ENCODE assay signal across 1 cellular context in the genomic region with DNA sequence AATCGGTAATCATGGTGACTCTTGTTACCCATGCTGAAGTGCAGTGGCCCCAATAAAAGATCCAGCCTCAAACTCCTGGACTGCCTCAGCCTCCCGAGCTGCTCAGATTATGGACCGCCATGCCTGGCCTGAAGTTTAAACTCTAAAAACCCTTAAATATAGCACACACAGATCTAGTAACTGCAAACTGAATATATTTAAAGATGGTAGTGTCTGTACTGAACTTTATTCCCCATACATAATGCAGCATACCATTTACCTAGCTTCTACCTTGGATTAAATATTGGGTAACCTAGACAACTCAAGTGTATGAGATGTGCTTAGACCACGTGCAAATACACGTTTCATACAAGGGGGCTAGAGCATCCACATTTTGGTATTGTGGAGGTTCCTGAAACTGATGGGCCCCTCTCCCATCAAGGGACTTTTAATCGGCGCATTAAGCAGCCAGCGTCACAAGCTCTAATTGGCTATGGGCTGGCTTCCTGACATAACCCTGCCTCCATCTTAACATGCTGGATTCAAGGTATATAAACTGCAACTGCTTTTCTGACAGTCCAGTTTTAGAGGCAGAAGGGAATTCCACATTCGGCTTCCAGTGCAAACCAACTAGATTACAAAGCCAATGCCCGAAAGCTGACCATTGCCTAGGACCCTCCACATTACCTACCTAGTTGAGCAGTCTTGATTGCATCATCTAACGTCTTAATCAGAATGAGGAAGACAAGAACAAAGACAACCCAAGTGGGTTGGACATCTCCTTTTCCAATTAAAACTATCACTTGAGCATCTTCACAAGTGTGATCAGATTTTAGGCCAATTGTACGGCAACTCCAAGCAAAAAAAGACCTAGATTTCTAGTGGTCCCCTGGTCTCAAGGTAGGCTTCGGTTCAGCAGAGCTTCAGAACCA.
TF ChIP-seq lines count a peak whose summit lies in the region.

No MANE protein-coding gene starts in this region.

TF ChIP-seq in K562, 482 proteins besides CTCF, POLR2A, EP300 and RAD21 (continued from another document and continues in another):
- TF ChIP-seq CUX1 (CRISPR knock-in tag; IDR thresholded peaks at IDR 0.05) = no peak
- TF ChIP-seq ZNF175 (CRISPR knock-in tag; IDR thresholded peaks at IDR 0.05; ENCODE audit: low read depth) = no peak
- TF ChIP-seq CBFA2T3 (IDR thresholded peaks at IDR 0.05) = no peak
- TF ChIP-seq CAMTA2 (CRISPR knock-in tag; conservative IDR thresholded peaks at IDR 0.05) = peak; percentile 58; the same call in 1 of the 2 replicates
- TF ChIP-seq HNRNPK (IDR thresholded peaks at IDR 0.05; ENCODE audit: low read depth, low read length, poor library complexity, severe bottlenecking) = no peak
- peak; percentile 57; the same call in 1 of the 2 replicates for TF ChIP-seq ESRRB (CRISPR knock-in tag; IDR thresholded peaks at IDR 0.05; ENCODE audit: borderline replicate concordance)
- no peak; the same call in 1 of the 2 replicates for TF ChIP-seq KLF10 (CRISPR knock-in tag; IDR thresholded peaks at IDR 0.05)
- peak; percentile 66 for TF ChIP-seq ATF7 (IDR thresholded peaks at IDR 0.05)
- peak in 1 of 2 experiments; percentile 74; a peak in 2 of 4 replicates for TF ChIP-seq BCLAF1 (IDR thresholded peaks at IDR 0.05; ENCODE audit: borderline replicate concordance in 1 of 2, control insufficient read depth in 1 of 2, low read depth in 2 of 2, low read length in 1 of 2)
- peak; percentile 58 for TF ChIP-seq PML (IDR thresholded peaks at IDR 0.05; ENCODE audit: low read length)
- no peak; the same call in 1 of the 2 replicates for TF ChIP-seq ELK3 (CRISPR knock-in tag; IDR thresholded peaks at IDR 0.05)
- no peak for TF ChIP-seq GTF2B (IDR thresholded peaks at IDR 0.05; ENCODE audit: extremely low read depth, insufficient read length)
- no peak for TF ChIP-seq PTRF (tag; IDR thresholded peaks at IDR 0.05)
- no peak for TF ChIP-seq CSDE1 (IDR thresholded peaks at IDR 0.05)
- TF ChIP-seq TCF3 (CRISPR knock-in tag; IDR thresholded peaks at IDR 0.05) = no peak
- no peak for TF ChIP-seq GABPA (tag; conservative IDR thresholded peaks at IDR 0.05; ENCODE audit: low read depth)
- TF ChIP-seq OTX1 (CRISPR knock-in tag; IDR thresholded peaks at IDR 0.05) = peak; percentile 38; the same call in 1 of the 2 replicates
- TF ChIP-seq ZNF133 (CRISPR knock-in tag; IDR thresholded peaks at IDR 0.05) = no peak
- TF ChIP-seq, protein P1, sequence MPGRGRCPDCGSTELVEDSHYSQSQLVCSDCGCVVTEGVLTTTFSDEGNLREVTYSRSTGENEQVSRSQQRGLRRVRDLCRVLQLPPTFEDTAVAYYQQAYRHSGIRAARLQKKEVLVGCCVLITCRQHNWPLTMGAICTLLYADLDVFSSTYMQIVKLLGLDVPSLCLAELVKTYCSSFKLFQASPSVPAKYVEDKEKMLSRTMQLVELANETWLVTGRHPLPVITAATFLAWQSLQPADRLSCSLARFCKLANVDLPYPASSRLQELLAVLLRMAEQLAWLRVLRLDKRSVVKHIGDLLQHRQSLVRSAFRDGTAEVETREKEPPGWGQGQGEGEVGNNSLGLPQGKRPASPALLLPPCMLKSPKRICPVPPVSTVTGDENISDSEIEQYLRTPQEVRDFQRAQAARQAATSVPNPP (IDR thresholded peaks at IDR 0.05; ENCODE audit: borderline replicate concordance, insufficient read depth, insufficient read length) = no peak
- no peak for TF ChIP-seq SLC30A9 (CRISPR knock-in tag; IDR thresholded peaks at IDR 0.05)
- peak; percentile 29 to 45; a peak in 3 of 4 replicates for TF ChIP-seq SIN3A (IDR thresholded peaks at IDR 0.05; ENCODE audit: borderline replicate concordance in 2 of 2, control insufficient read depth in 1 of 2, low read depth in 2 of 2, low read length in 2 of 2)
- TF ChIP-seq CHD1 (IDR thresholded peaks at IDR 0.05; ENCODE audit: low read length) = no peak
- no peak for TF ChIP-seq KAT7 (CRISPR knock-in tag; IDR thresholded peaks at IDR 0.05; ENCODE audit: borderline replicate concordance)
- no peak for TF ChIP-seq TAL1 (IDR thresholded peaks at IDR 0.05)
- no peak for TF ChIP-seq MCM2 (IDR thresholded peaks at IDR 0.05; ENCODE audit: low read depth)
- 0 out of 2 replicates have a peak, but pooled peaks have one; percentile 27 for TF ChIP-seq L3MBTL2 (IDR thresholded peaks at IDR 0.05)
- peak; percentile 65 for TF ChIP-seq RBM22 (IDR thresholded peaks at IDR 0.05; ENCODE audit: low read depth, low read length, poor library complexity, severe bottlenecking)
- TF ChIP-seq ZNF12 (CRISPR knock-in tag; IDR thresholded peaks at IDR 0.05) = no peak
- no peak for TF ChIP-seq STAT5B (CRISPR knock-in tag; IDR thresholded peaks at IDR 0.05)
- TF ChIP-seq HLTF (IDR thresholded peaks at IDR 0.05) = no peak
- TF ChIP-seq FOSL1 (tag; conservative IDR thresholded peaks at IDR 0.05) = no peak
- no peak for TF ChIP-seq SMARCC2 (IDR thresholded peaks at IDR 0.05; ENCODE audit: low read depth)
- no peak for TF ChIP-seq ARID3B (CRISPR knock-in tag; IDR thresholded peaks at IDR 0.05; ENCODE audit: borderline replicate concordance)
- 0 out of 2 replicates have a peak, but pooled peaks have one; percentile 7 for TF ChIP-seq NCOA1 (IDR thresholded peaks at IDR 0.05; ENCODE audit: low read depth)
- TF ChIP-seq, protein P2, sequence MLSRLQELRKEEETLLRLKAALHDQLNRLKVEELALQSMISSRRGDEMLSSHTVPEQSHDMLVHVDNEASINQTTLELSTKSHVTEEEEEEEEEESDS (CRISPR knock-in tag; IDR thresholded peaks at IDR 0.05) = no peak
- no peak for TF ChIP-seq FOXK2 (conservative IDR thresholded peaks at IDR 0.05 in 1 of 2, IDR thresholded peaks at IDR 0.05 in 1 of 2; ENCODE audit: low read depth in 2 of 2)
- no peak for TF ChIP-seq RBM17 (IDR thresholded peaks at IDR 0.05; ENCODE audit: borderline replicate concordance, low read depth, low read length)
- TF ChIP-seq ZNF124 (CRISPR knock-in tag; IDR thresholded peaks at IDR 0.05) = no peak
- no peak for TF ChIP-seq E2F3 (CRISPR knock-in tag; IDR thresholded peaks at IDR 0.05)
- peak; percentile 92; the same call in 1 of the 2 replicates for TF ChIP-seq MYNN (IDR thresholded peaks at IDR 0.05)
- TF ChIP-seq MYNN (CRISPR knock-in tag; IDR thresholded peaks at IDR 0.05) = no peak
- peak; percentile 50; the same call in 1 of the 2 replicates for TF ChIP-seq ZNF695 (CRISPR knock-in tag; IDR thresholded peaks at IDR 0.05)
- TF ChIP-seq, protein P3, sequence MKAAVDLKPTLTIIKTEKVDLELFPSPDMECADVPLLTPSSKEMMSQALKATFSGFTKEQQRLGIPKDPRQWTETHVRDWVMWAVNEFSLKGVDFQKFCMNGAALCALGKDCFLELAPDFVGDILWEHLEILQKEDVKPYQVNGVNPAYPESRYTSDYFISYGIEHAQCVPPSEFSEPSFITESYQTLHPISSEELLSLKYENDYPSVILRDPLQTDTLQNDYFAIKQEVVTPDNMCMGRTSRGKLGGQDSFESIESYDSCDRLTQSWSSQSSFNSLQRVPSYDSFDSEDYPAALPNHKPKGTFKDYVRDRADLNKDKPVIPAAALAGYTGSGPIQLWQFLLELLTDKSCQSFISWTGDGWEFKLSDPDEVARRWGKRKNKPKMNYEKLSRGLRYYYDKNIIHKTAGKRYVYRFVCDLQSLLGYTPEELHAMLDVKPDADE (conservative IDR thresholded peaks at IDR 0.05; ENCODE audit: control insufficient read depth, low read depth, low read length) = no peak
- no peak for TF ChIP-seq DDX20 (tag; IDR thresholded peaks at IDR 0.05; ENCODE audit: low read depth)
- no peak for TF ChIP-seq ZBTB8A (IDR thresholded peaks at IDR 0.05; ENCODE audit: partially characterized antibody)
- no peak for TF ChIP-seq RNF2 (IDR thresholded peaks at IDR 0.05)
- no peak; the same call in 1 of the 2 replicates for TF ChIP-seq PHB (CRISPR knock-in tag; IDR thresholded peaks at IDR 0.05)
- TF ChIP-seq PTTG1 (tag; IDR thresholded peaks at IDR 0.05; ENCODE audit: low read depth) = no peak
- TF ChIP-seq NCOA6 (IDR thresholded peaks at IDR 0.05) = no peak; the same call in 1 of the 2 replicates
- TF ChIP-seq DACH1 (IDR thresholded peaks at IDR 0.05; ENCODE audit: partially characterized antibody) = peak; percentile 12
- TF ChIP-seq PCBP1 (IDR thresholded peaks at IDR 0.05; ENCODE audit: low read depth, low read length, poor library complexity, severe bottlenecking) = no peak
- TF ChIP-seq, protein P4, sequence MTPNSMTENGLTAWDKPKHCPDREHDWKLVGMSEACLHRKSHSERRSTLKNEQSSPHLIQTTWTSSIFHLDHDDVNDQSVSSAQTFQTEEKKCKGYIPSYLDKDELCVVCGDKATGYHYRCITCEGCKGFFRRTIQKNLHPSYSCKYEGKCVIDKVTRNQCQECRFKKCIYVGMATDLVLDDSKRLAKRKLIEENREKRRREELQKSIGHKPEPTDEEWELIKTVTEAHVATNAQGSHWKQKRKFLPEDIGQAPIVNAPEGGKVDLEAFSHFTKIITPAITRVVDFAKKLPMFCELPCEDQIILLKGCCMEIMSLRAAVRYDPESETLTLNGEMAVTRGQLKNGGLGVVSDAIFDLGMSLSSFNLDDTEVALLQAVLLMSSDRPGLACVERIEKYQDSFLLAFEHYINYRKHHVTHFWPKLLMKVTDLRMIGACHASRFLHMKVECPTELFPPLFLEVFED (CRISPR knock-in tag; conservative IDR thresholded peaks at IDR 0.05) = peak; percentile 89
